24 cellular contexts compared by ENCODE assay signal in genomic region chr3:123525433-123525832, GRCh38.
"Had no signal": no experiment of that assay in that cellular context is flagged by ENCODE, and none has a peak within 500 bp of the region (broad histone marks: within the 10 kb centered on the region; RNA-seq: fewer than 3 reads in every experiment).

No MANE protein-coding gene starts in this region.

- H3K4me2 ChIP-seq: hepatocyte had no signal

- H3K9me3 ChIP-seq: left ventricle myocardium inferior, lower lobe of right lung, neutrophil, spleen, testis, tibial nerve, upper lobe of right lung, vagina had no signal

- H3K27me3 Mint-ChIP-seq: memory B cell; stimulated activated naive B cell treated with anti-CD40 and anti-IgM and Interleukin-4, amounts not matched to agents 10 μg/mL and 1 μg/mL and 100 μg/mL, for 72 hours; stimulated activated naive CD8-positive, alpha-beta T cell treated with anti-CD3 and anti-CD28 coated beads, Interleukin-15, amount 100 ng/mL, for 72 hours had no signal

- H3K79me2 ChIP-seq: hepatocyte had no signal

- H3K9me3 Mint-ChIP-seq: memory B cell; mesothelial cell of epicardium; nephron progenitor cell; stimulated activated naive B cell treated with anti-CD40 and anti-IgM and Interleukin-4, amounts not matched to agents 10 μg/mL and 1 μg/mL and 100 μg/mL, for 72 hours; stimulated activated naive CD8-positive, alpha-beta T cell treated with anti-CD3 and anti-CD28 coated beads, Interleukin-15, amount 100 ng/mL, for 72 hours had no signal

- H3K4me3 ChIP-seq: hepatocyte, left ventricle myocardium inferior, lower lobe of right lung, spleen, testis, tibial nerve, upper lobe of right lung, vagina had no signal

- H3K27me3 ChIP-seq: hepatocyte, neutrophil, spleen, testis, tibial nerve, upper lobe of right lung, vagina had no signal

- H3K27ac ChIP-seq: hepatocyte, left ventricle myocardium inferior, lower lobe of right lung, neutrophil, spleen, testis, tibial nerve, upper lobe of right lung, vagina had no signal

- H3K4me3 Mint-ChIP-seq: memory B cell; mesothelial cell of epicardium; nephron progenitor cell; stimulated activated naive B cell treated with anti-CD40 and anti-IgM and Interleukin-4, amounts not matched to agents 10 μg/mL and 1 μg/mL and 100 μg/mL, for 72 hours; stimulated activated naive CD8-positive, alpha-beta T cell treated with anti-CD3 and anti-CD28 coated beads, Interleukin-15, amount 100 ng/mL, for 72 hours had no signal

- H3K27ac Mint-ChIP-seq: memory B cell; mesothelial cell of epicardium; stimulated activated naive B cell treated with anti-CD40 and anti-IgM and Interleukin-4, amounts not matched to agents 10 μg/mL and 1 μg/mL and 100 μg/mL, for 72 hours had no signal

- DNase-seq: effector CD4-positive, alpha-beta T cell; foreskin melanocyte; head of caudate nucleus; kidney; left cardiac atrium; left ventricle myocardium inferior; lower lobe of right lung; nephron progenitor cell; posterior cingulate gyrus; spleen; stimulated activated CD4-positive, alpha-beta T cell treated with anti-CD3 and anti-CD28 coated beads, Interleukin-15, amount 100 ng/mL, for 24 hours; stimulated activated CD4-positive, alpha-beta T cell treated with anti-CD3 and anti-CD28 coated beads, Interleukin-1b, Interleukin-23, amount 100 ng/mL, for 48 hours; stimulated activated CD4-positive, alpha-beta T cell treated with anti-CD3 and anti-CD28 coated beads, Interleukin-4, amount 100 ng/mL, for 24 hours; stimulated activated naive B cell treated with anti-CD40 and anti-IgM and Interleukin-4, amounts not matched to agents 10 μg/mL and 1 μg/mL and 100 μg/mL, for 72 hours; stimulated activated naive CD8-positive, alpha-beta T cell treated with anti-CD3 and anti-CD28 coated beads, Interleukin-15, amount 100 ng/mL, for 72 hours; testis; upper lobe of right lung had no signal

- ATAC-seq: left cardiac atrium; lower lobe of right lung; sciatic nerve; stimulated activated naive B cell treated with anti-CD40 and anti-IgM and Interleukin-4, amounts not matched to agents 10 μg/mL and 1 μg/mL and 100 μg/mL, for 72 hours; stimulated activated naive CD8-positive, alpha-beta T cell treated with anti-CD3 and anti-CD28 coated beads, Interleukin-15, amount 100 ng/mL, for 72 hours; upper lobe of right lung had no signal

- H2AFZ ChIP-seq: hepatocyte had no signal
